In genomic region chr7:42107484-42107883, GRCh38 we compare ENCODE assay signal across 1 cellular context.
TF ChIP-seq lines count a peak whose summit lies in the region.

No MANE protein-coding gene starts in this region.

TF ChIP-seq in HepG2, 621 proteins besides CTCF, POLR2A, EP300 and RAD21 (continued from another document):
- TF ChIP-seq ZBTB4 (CRISPR knock-in tag; IDR thresholded peaks at IDR 0.05; ENCODE audit: borderline replicate concordance) (no peak), KDM5A (IDR thresholded peaks at IDR 0.05; ENCODE audit: borderline replicate concordance, low read length) (no peak), ZNF432 (CRISPR knock-in tag; IDR thresholded peaks at IDR 0.05; ENCODE audit: borderline replicate concordance) (no peak), FUBP1 (CRISPR knock-in tag; IDR thresholded peaks at IDR 0.05; ENCODE audit: borderline replicate concordance) (no peak), ZZZ3 (CRISPR knock-in tag; IDR thresholded peaks at IDR 0.05; ENCODE audit: borderline replicate concordance) (no peak)
